12 cellular contexts compared by ENCODE assay signal in the genomic region with DNA sequence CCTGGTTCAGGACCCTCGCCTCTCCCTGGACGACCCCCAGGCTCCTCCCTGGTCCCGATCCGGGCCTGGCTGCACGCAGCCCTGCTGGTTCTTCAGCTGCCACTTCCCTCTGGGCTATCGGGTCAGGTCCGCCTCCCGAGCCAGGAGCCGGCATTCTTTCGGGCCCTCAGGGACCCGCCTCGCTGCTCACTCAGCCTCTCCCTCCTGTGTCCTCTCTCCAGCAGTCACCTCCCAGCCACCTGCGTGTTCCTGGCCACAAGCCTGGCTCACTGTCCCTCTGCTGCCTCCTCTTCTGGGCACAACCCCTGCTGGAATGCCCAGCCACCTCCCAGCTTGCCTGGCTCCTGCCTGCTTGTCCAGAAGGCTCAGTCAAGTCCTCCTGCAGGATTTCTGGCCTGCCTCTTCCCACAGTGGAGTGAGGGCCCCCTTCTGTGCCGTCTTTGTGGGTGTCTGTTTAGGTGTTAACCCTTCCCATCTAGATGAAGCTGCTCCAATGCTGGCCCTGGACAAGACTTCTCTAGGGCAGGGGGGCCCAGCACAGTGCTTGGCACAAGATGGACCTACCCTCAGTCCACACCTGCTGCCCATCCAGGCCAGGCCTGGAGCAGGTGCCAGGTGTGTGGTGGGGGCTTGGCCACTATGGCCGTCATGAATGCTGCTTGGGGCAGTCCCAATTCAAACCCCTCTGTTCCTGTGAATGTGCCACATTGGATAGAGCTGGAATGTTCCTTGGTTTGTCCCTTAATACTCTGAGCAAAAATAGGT. TPM values are rescaled to one million over a fixed set of nuclear protein-coding genes. Genes with fewer than 3 reads are reported as not detected.
DNase-seq lines count a peak whose midpoint lies in the region; ATAC-seq, FAIRE-seq and TF ChIP-seq lines count a peak whose summit lies in the region.
"Had no signal": no experiment of that assay in that cellular context is flagged by ENCODE, and none has a peak within 500 bp of the region (broad histone marks: within the 10 kb centered on the region; RNA-seq: fewer than 3 reads in every experiment).

No MANE protein-coding gene starts in this region.

- H3K79me2 ChIP-seq in OCI-LY7 (ENCODE audit: insufficient read depth, low read depth, low read length) (no peaks in the 10 kb centered on the region), neural progenitor cell (ENCODE audit: low read depth) (peaks cover 5% of the 10 kb centered on the region)

- H3K27me3 Mint-ChIP-seq in neural progenitor cell (ENCODE audit: insufficient read depth, low read depth) = peaks cover 4% of the 10 kb centered on the region

- no peak overlapping the region for H3K27ac Mint-ChIP-seq in neural progenitor cell

- H3K9me3 ChIP-seq in OCI-LY7 (ENCODE audit: low read length) (no peaks in the 10 kb centered on the region), gastroesophageal sphincter (no peaks in the 10 kb centered on the region), neural progenitor cell (ENCODE audit: low read depth) (no peaks in the 10 kb centered on the region)

- peaks cover 2% of the 10 kb centered on the region for H3K36me3 Mint-ChIP-seq in neural progenitor cell

- H3F3A ChIP-seq in neural progenitor cell (ENCODE audit: low read depth) = no peaks in the 10 kb centered on the region

- no peak for FAIRE-seq in frontal cortex (lab: Jason Lieb, UNC)
- FAIRE-seq: GM18507, TTC549 had no signal

- H3K4me3 ChIP-seq in OCI-LY7 (ENCODE audit: low read depth, low read length, poor library complexity, severe bottlenecking) (no peak overlapping the region), gastroesophageal sphincter (peak overlapping the region; percentile 70 to 93), neural progenitor cell (no peak overlapping the region)

- H3K4me3 Mint-ChIP-seq in neural progenitor cell = peak overlapping the region; percentile 92

- H3K27ac ChIP-seq in OCI-LY7 (ENCODE audit: low read depth, low read length, poor library complexity, severe bottlenecking) (no peak overlapping the region), gastroesophageal sphincter (peak overlapping the region; percentile 71 to 97 (median 94)), neural progenitor cell (no peak overlapping the region)
- H3K27ac ChIP-seq: C4-2B had no signal

- BruUV-seq in OCI-LY7 (replicated peaks; lab: Mats Ljungman, UMichigan) = no TSS peak

- peaks cover 58% of the 10 kb centered on the region for H3K4me1 Mint-ChIP-seq in neural progenitor cell

- DNase-seq in A172 (ENCODE audit: low spot score) (peak; percentile 35), OCI-LY7 (ENCODE audit: low spot score) (no peak), neural progenitor cell (ENCODE audit: low spot score) (no peak), NCI-H446 treated with DMSO at 0.1 percent for 48 hours (lab: John Stamatoyannopoulos, UW) (no peak), frontal cortex (ENCODE audit: low spot score in 2 of 2) (no peak), omental fat pad (ENCODE audit: low spot score) (no peak)
- DNase-seq: NCI-H446 had no signal

- no peak for TF ChIP-seq EP300 in gastroesophageal sphincter (IDR thresholded peaks at IDR 0.05)

- ATAC-seq in gastroesophageal sphincter = no peak
- ATAC-seq in HG02852 (IDR thresholded peaks at IDR 0.05; ENCODE audit: unreplicated experiment) = no peak
- no peak for ATAC-seq in omental fat pad (ENCODE audit: low FRiP score)

- H3K36me3 ChIP-seq in OCI-LY7 (ENCODE audit: insufficient read depth, low read length) (no peaks in the 10 kb centered on the region), gastroesophageal sphincter (no peaks in the 10 kb centered on the region), neural progenitor cell (no peaks in the 10 kb centered on the region)

- H3K27me3 ChIP-seq in gastroesophageal sphincter (no peaks in the 10 kb centered on the region), neural progenitor cell (peaks cover 16% of the 10 kb centered on the region)

- 18% methylated on average over 3 of the region's 15 CpGs; no CpG with 5 or more reads in 1 of the 2 donors for WGBS in gastroesophageal sphincter (ENCODE audit: low coverage in 1 of 2), 2 donors

- H2AFZ ChIP-seq in OCI-LY7 (ENCODE audit: low read length) (no peak overlapping the region), neural progenitor cell (replicated peaks) (no peak overlapping the region)

- H3K9me3 Mint-ChIP-seq in neural progenitor cell = no peaks in the 10 kb centered on the region

- H3K9ac ChIP-seq in neural progenitor cell = no peak overlapping the region

- no peak for TF ChIP-seq POLR2A in gastroesophageal sphincter (IDR thresholded peaks at IDR 0.05)

- POLR2A ChIA-PET in OCI-LY7 (lab: Charles Lee) = interaction anchor here (0.6 to 1.0 kb wide), 2 partner anchors 14 to 1928 kb away, joined by 3 to 4 read pairs; no protein-coding TSS in a partner anchor

- no peaks in the 10 kb centered on the region for H3K9me2 ChIP-seq in OCI-LY7 (ENCODE audit: insufficient read depth, low read length)

- peaks cover 9% of the 10 kb centered on the region; the same call in 1 of the 2 replicates for H4K20me1 ChIP-seq in OCI-LY7 (ENCODE audit: insufficient read depth, low read length)
- peaks cover 43% of the 10 kb centered on the region for H4K20me1 ChIP-seq in neural progenitor cell (ENCODE audit: low read depth)

- no peak for TF ChIP-seq CTCF in OCI-LY7 (conservative IDR thresholded peaks at IDR 0.05; ENCODE audit: low read length)
- TF ChIP-seq CTCF in gastroesophageal sphincter (IDR thresholded peaks at IDR 0.05) = no peak
- TF ChIP-seq CTCF in neural progenitor cell (IDR thresholded peaks at IDR 0.05) = no peak
- TF ChIP-seq CTCF in omental fat pad (IDR thresholded peaks at IDR 0.05) = no peak

- H3K4me2 ChIP-seq in OCI-LY7 (ENCODE audit: low read length) = peak overlapping the region; percentile 48
- H3K4me2 ChIP-seq in neural progenitor cell = no peak overlapping the region

- intact Hi-C loops in OCI-LY7 (cut with micrococcal nuclease; ENCODE audit: unreplicated experiment) = no loop called here

- CTCF ChIA-PET in OCI-LY7 (lab: Charles Lee; ENCODE audit: unreplicated experiment) = no interaction called here

- H3K4me1 ChIP-seq in OCI-LY7 (ENCODE audit: insufficient read depth, low read length, poor library complexity, severe bottlenecking) (peaks cover 84% of the 10 kb centered on the region), gastroesophageal sphincter (peaks cover 10 to 75% (median 56%) of the 10 kb centered on the region in 3 donors), neural progenitor cell (peaks cover 6% of the 10 kb centered on the region)

RNA-seq across cellular contexts. Expression of a gene that starts 2.2 kb away (rescaled TPM):
- 52.8 and 54.2 TPM in 2 replicates for total RNA-seq in A172 (2014; rRNA removed; shearing (Covaris generic))
- 4.9 and 6.1 TPM in 2 replicates for total RNA-seq in OCI-LY7 (2014; rRNA removed; shearing (Covaris generic))
- total RNA-seq in OCI-LY7 (2022) (14.3 and 14.5 TPM in 2 replicates), gastroesophageal sphincter (100 to 1,000 TPM in 2 of 4 donors, 10 to 100 TPM in 2; 95.7 to 137 (median 101) TPM), neural progenitor cell (ENCODE audit: low replicate concordance) (8.8 and 28.4 TPM in 2 replicates), frontal cortex (3.7 TPM), omental fat pad (10 to 100 TPM; 35.9 to 91.3 (median 38.2) TPM)

Comparison
In these comparisons a context has a peak if more than half of its experiments do, and no peak if none do; other contexts are left out.
1. H3K27ac ChIP-seq: peak in gastroesophageal sphincter (4 of 4); none in OCI-LY7 (single experiment) and neural progenitor cell (single experiment).
2. H3K4me3 ChIP-seq: peak in gastroesophageal sphincter (2 of 2); none in OCI-LY7 (single experiment) and neural progenitor cell (single experiment).